Comparison of ENCODE assay signal across 9 cellular contexts in genomic region chr6:711925-712324, GRCh38. TPM values are rescaled to one million over a fixed set of nuclear protein-coding genes. Genes with fewer than 3 reads are reported as not detected.
DNase-seq lines count a peak whose midpoint lies in the region; ATAC-seq and TF ChIP-seq lines count a peak whose summit lies in the region.
"Had no signal": no experiment of that assay in that cellular context is flagged by ENCODE, and none has a peak within 500 bp of the region (broad histone marks: within the 10 kb centered on the region; RNA-seq: fewer than 3 reads in every experiment).

No MANE protein-coding gene starts in this region.

- peaks cover 0 to 16% (median 2%) of the 10 kb centered on the region in 4 donors for H3K4me1 ChIP-seq in transverse colon

- H3K9me3 ChIP-seq in transverse colon = no peaks in the 10 kb centered on the region

- peak overlapping the region; percentile 97 for H3K4me3 Mint-ChIP-seq in activated naive CD4-positive, alpha-beta T cell treated with anti-CD3 and anti-CD28 coated beads, Interleukin-2, amount 50 U/mL, for 24 hours
- peak overlapping the region; percentile 90 for H3K4me3 Mint-ChIP-seq in activated naive CD8-positive, alpha-beta T cell treated with anti-CD3 and anti-CD28 coated beads, Interleukin-2, amount 10 ng/mL, durations not matched to agents 7 days and 5 days
- peak overlapping the region; percentile 99 to 100 (median 99) for H3K4me3 Mint-ChIP-seq in immature natural killer cell

- H3K9me3 Mint-ChIP-seq in activated naive CD4-positive, alpha-beta T cell treated with anti-CD3 and anti-CD28 coated beads, Interleukin-2, amount 50 U/mL, for 24 hours = no peaks in the 10 kb centered on the region
- H3K9me3 Mint-ChIP-seq in activated naive CD8-positive, alpha-beta T cell treated with anti-CD3 and anti-CD28 coated beads, Interleukin-2, amount 10 ng/mL, durations not matched to agents 7 days and 5 days = no peaks in the 10 kb centered on the region
- H3K9me3 Mint-ChIP-seq in immature natural killer cell = no peaks in the 10 kb centered on the region

- peaks cover 2% of the 10 kb centered on the region for H3K27me3 Mint-ChIP-seq in activated naive CD4-positive, alpha-beta T cell treated with anti-CD3 and anti-CD28 coated beads, Interleukin-2, amount 50 U/mL, for 24 hours
- H3K27me3 Mint-ChIP-seq in activated naive CD8-positive, alpha-beta T cell treated with anti-CD3 and anti-CD28 coated beads, Interleukin-2, amount 10 ng/mL, durations not matched to agents 7 days and 5 days = no peaks in the 10 kb centered on the region
- peaks cover 0 to 4% (median 2%) of the 10 kb centered on the region in 3 donors for H3K27me3 Mint-ChIP-seq in immature natural killer cell (ENCODE audit: low read depth in 3 of 3)

- peak overlapping the region; percentile 100 for H3K27ac Mint-ChIP-seq in activated naive CD4-positive, alpha-beta T cell treated with anti-CD3 and anti-CD28 coated beads, Interleukin-2, amount 50 U/mL, for 24 hours
- H3K27ac Mint-ChIP-seq in activated naive CD8-positive, alpha-beta T cell treated with anti-CD3 and anti-CD28 coated beads, Interleukin-2, amount 10 ng/mL, durations not matched to agents 7 days and 5 days = peak overlapping the region; percentile 98
- H3K27ac Mint-ChIP-seq in immature natural killer cell = peak overlapping the region; percentile 97 to 100 (median 99)

- intact Hi-C loops in transverse colon (cut with DNase I; ENCODE audit: low total_unique reads) = loop anchor here (10.0 kb wide), 1 partner anchor 117 kb away; no protein-coding TSS in a partner anchor

- no peaks in the 10 kb centered on the region for H3K36me3 ChIP-seq in transverse colon

- no peaks in the 10 kb centered on the region for H3K36me3 Mint-ChIP-seq in activated naive CD4-positive, alpha-beta T cell treated with anti-CD3 and anti-CD28 coated beads, Interleukin-2, amount 50 U/mL, for 24 hours
- no peaks in the 10 kb centered on the region for H3K36me3 Mint-ChIP-seq in activated naive CD8-positive, alpha-beta T cell treated with anti-CD3 and anti-CD28 coated beads, Interleukin-2, amount 10 ng/mL, durations not matched to agents 7 days and 5 days
- no peaks in the 10 kb centered on the region for H3K36me3 Mint-ChIP-seq in immature natural killer cell

- ATAC-seq in activated naive CD8-positive, alpha-beta T cell treated with anti-CD3 and anti-CD28 coated beads, Interleukin-2, amount 10 ng/mL, durations not matched to agents 7 days and 5 days (ENCODE audit: low read depth) = no peak

- POLR2A ChIA-PET in activated naive CD8-positive, alpha-beta T cell treated with anti-CD3 and anti-CD28 coated beads, Interleukin-2, amount 10 ng/mL, durations not matched to agents 7 days and 5 days (lab: Charles Lee) = interaction anchor here (0.7 to 4.2 kb wide), 5 partner anchors 19 to 320 kb away, joined by 3 to 29 read pairs (median 3); partner anchors contain the start of genes EXOC2 and IRF4

- no peak for TF ChIP-seq EP300 in transverse colon (IDR thresholded peaks at IDR 0.05; ENCODE audit: low read depth)

- H3K4me1 Mint-ChIP-seq in activated naive CD4-positive, alpha-beta T cell treated with anti-CD3 and anti-CD28 coated beads, Interleukin-2, amount 50 U/mL, for 24 hours = peaks cover 25% of the 10 kb centered on the region
- H3K4me1 Mint-ChIP-seq in activated naive CD8-positive, alpha-beta T cell treated with anti-CD3 and anti-CD28 coated beads, Interleukin-2, amount 10 ng/mL, durations not matched to agents 7 days and 5 days = peaks cover 19% of the 10 kb centered on the region
- peaks cover 22 to 27% of the 10 kb centered on the region in 2 donors for H3K4me1 Mint-ChIP-seq in immature natural killer cell

- in situ Hi-C loops in transverse colon (cut with MboI; ENCODE audit: low pct_ligation_motif_present in 1 of 4, low pct_unique_long_range_greater_than_20kb in 1 of 4, low sequenced_read_pairs in 3 of 4) = loop anchor here in 1 of 4 donors (25.0 kb wide), 1 partner anchor 675 kb away; the partner anchor contains the start of gene FOXF2

- H3K4me3 ChIP-seq in transverse colon = peak overlapping the region in 1 of 4 donors; percentile 57

- H3K27me3 ChIP-seq in transverse colon = peaks cover 28% of the 10 kb centered on the region

- DNase-seq in activated naive CD4-positive, alpha-beta T cell (lab: John Stamatoyannopoulos, UW) = no peak
- DNase-seq in activated naive CD8-positive, alpha-beta T cell treated with anti-CD3 and anti-CD28 coated beads, Interleukin-2, amount 10 ng/mL, durations not matched to agents 7 days and 5 days = no peak
- DNase-seq in immature natural killer cell (no peak), transverse colon (no peak), DMS53 treated with DMSO at 0.1 percent for 48 hours (lab: John Stamatoyannopoulos, UW; ENCODE audit: unreplicated experiment) (no peak), ecto neural progenitor cell (ENCODE audit: low spot score) (no peak), NK-92 (lab: John Stamatoyannopoulos, UW; ENCODE audit: unreplicated experiment) (no peak)

- TF ChIP-seq CTCF in transverse colon (IDR thresholded peaks at IDR 0.05) = no peak

- peak overlapping the region; percentile 85 to 92 (median 90) for H3K27ac ChIP-seq in transverse colon

- no peak for TF ChIP-seq POLR2A in transverse colon (IDR thresholded peaks at IDR 0.05)

RNA-seq across cellular contexts. Expression of gene EXOC2, which starts 19.0 kb away (rescaled TPM):
- total RNA-seq in activated naive CD8-positive, alpha-beta T cell treated with anti-CD3 and anti-CD28 coated beads, Interleukin-2, amount 10 ng/mL, durations not matched to agents 7 days and 5 days = 10 to 100 TPM; 31.9 to 35.4 TPM
- 10 to 100 TPM; 23.8 to 33.8 (median 25.6) TPM for polyA plus RNA-seq in immature natural killer cell
- 10 to 100 TPM in 3 of 4 donors, 1 to 10 TPM in 1; 7.6 to 22.5 (median 20.2) TPM for total RNA-seq in transverse colon

RNA-seq across cellular contexts. Expression of gene HUS1B, which starts 55.0 kb away (rescaled TPM):
- 1 to 10 TPM; 1.6 to 2.0 TPM for total RNA-seq in activated naive CD8-positive, alpha-beta T cell treated with anti-CD3 and anti-CD28 coated beads, Interleukin-2, amount 10 ng/mL, durations not matched to agents 7 days and 5 days
- polyA plus RNA-seq in immature natural killer cell = 1 to 10 TPM in 2 of 3 donors, under 1 TPM in 1; 0.29 to 1.7 (median 1.6) TPM
- 1 to 10 TPM in 2 of 4 donors, under 1 TPM in 1, not detected in 1; 0.80 to 7.5 (median 3.7) TPM for total RNA-seq in transverse colon
- total RNA-seq: epithelial cell of proximal tubule had no signal
